In the genomic region with DNA sequence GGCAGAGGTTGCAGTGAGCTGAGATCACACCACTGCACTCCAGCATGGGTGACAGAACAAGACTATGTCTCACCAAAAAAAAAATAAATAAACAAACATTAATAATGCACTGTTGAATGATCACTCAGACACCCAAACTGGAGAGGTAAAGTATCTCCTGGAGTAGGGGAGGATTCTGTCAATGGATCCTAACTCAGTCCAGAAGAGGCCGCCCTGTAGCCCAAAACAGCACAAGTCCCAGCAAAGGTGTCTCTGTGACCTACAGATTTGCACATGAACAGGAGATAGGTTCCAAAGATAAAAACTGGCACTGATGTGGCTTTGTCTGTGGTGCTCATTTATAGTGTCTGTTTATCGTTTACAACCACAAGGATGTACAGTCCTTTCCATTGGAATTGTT, we compare ENCODE assay signal across 9 cellular contexts.
"Had no signal": no experiment of that assay in that cellular context is flagged by ENCODE, and none has a peak within 500 bp of the region (broad histone marks: within the 10 kb centered on the region; RNA-seq: fewer than 3 reads in every experiment).

No MANE protein-coding gene starts in this region.

- ATAC-seq: HCT116, K562 had no signal

- H3K27ac ChIP-seq: GM23248, HL-60 had no signal

- DNase-seq: GM23248, GOT3, H7, HFFc6, IMR-90 had no signal

- H3K9me3 Mint-ChIP-seq: HFFc6 had no signal

- H3K4me3 ChIP-seq: GM23248, HAP-1, K562 had no signal

- H3K27ac Mint-ChIP-seq: HFFc6 had no signal

- H3K4me3 Mint-ChIP-seq: HFFc6 had no signal
